In the genomic region with DNA sequence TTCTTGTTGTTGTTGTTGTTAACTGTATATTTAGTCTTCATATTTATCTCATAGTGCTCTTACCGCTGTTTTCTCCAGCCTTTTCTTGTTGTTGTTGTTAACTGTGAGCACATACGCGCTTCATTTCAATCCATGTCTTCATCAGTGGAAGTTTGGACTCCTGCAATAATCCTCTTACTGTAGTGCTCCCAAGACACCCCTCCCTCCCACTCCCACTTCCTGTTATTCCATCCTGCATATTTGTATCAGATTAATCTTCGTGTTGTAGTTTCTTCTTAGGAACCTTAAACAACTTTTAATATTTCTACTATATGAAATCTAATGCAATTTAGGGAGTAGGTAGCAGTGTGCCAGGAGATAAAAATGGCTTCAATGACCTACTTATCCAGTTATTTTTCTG, we compare ENCODE assay signal across 23 cellular contexts.
A peak's percentile ranks its signal among the peaks of the same experiment; 100 is the strongest.
DNase-seq lines count a peak whose midpoint lies in the region; TF ChIP-seq lines count a peak whose summit lies in the region.
"Had no signal": no experiment of that assay in that cellular context is flagged by ENCODE, and none has a peak within 500 bp of the region (broad histone marks: within the 10 kb centered on the region; RNA-seq: fewer than 3 reads in every experiment).

No MANE protein-coding gene starts in this region.

- no peaks in the 10 kb centered on the region for H3K9me3 Mint-ChIP-seq in activated CD4-positive, alpha-beta memory T cell treated with anti-CD3 and anti-CD28 coated beads, Interleukin-2, amount 10 ng/mL, durations not matched to agents 7 days and 5 days
- no peaks in the 10 kb centered on the region for H3K9me3 Mint-ChIP-seq in Caco-2 (ENCODE audit: unreplicated experiment)

- CTCF ChIA-PET in A673 (lab: Charles Lee): no interaction called here
- CTCF ChIA-PET in activated CD4-positive, alpha-beta memory T cell treated with anti-CD3 and anti-CD28 coated beads, Interleukin-2, amount 10 ng/mL, durations not matched to agents 7 days and 5 days (lab: Charles Lee): no interaction called here
- CTCF ChIA-PET in Caco-2 (lab: Charles Lee): no interaction called here

- H3K4me2 ChIP-seq in neuronal stem cell (ENCODE audit: insufficient read depth, low read length, poor library complexity, severe bottlenecking): peak overlapping the region; percentile 11
- H3K4me2 ChIP-seq: BLaER1 treated with 17β-estradiol and CSF1 and Interleukin-3, amounts not matched to agents 10 nM and 100 nM had no signal

- H3K27ac ChIP-seq in A673 (ENCODE audit: low read depth, low read length, poor library complexity, severe bottlenecking): peak overlapping the region; percentile 94
- H3K27ac ChIP-seq in WERI-Rb-1: no peak overlapping the region
- H3K27ac ChIP-seq in neuronal stem cell (replicated peaks; ENCODE audit: low read length): no peak overlapping the region
- H3K27ac ChIP-seq: BLaER1 treated with 17β-estradiol and CSF1 and Interleukin-3, amounts not matched to agents 10 nM and 100 nM; C4-2B had no signal

- H3K4me1 ChIP-seq in A673 (ENCODE audit: insufficient read depth, low read length, poor library complexity, severe bottlenecking): peaks cover 48% of the 10 kb centered on the region
- no peaks in the 10 kb centered on the region for H3K4me1 ChIP-seq in neuronal stem cell (ENCODE audit: control insufficient read depth in 2 of 2, insufficient read depth in 1 of 2, low read depth in 1 of 2, low read length in 2 of 2)
- no peaks in the 10 kb centered on the region for H3K4me1 ChIP-seq in Caco-2
- H3K4me1 ChIP-seq: BLaER1 treated with 17β-estradiol and CSF1 and Interleukin-3, amounts not matched to agents 10 nM and 100 nM had no signal

- H3K27ac Mint-ChIP-seq in activated CD4-positive, alpha-beta memory T cell treated with anti-CD3 and anti-CD28 coated beads, Interleukin-2, amount 10 ng/mL, durations not matched to agents 7 days and 5 days: no peak overlapping the region
- no peak overlapping the region for H3K27ac Mint-ChIP-seq in Caco-2 (ENCODE audit: unreplicated experiment)
- H3K27ac Mint-ChIP-seq: B cell; CD4-positive, alpha-beta T cell; CD8-positive, alpha-beta T cell had no signal

- H3K4me3 ChIP-seq in A673 (ENCODE audit: low read depth, low read length, poor library complexity, severe bottlenecking) (peak overlapping the region; percentile 55), WERI-Rb-1 (ENCODE audit: low read depth, low read length) (no peak overlapping the region), neuronal stem cell (ENCODE audit: low read length in 2 of 2) (no peak overlapping the region), Caco-2 (ENCODE audit: low read depth, low read length) (no peak overlapping the region)
- H3K4me3 ChIP-seq: BLaER1 treated with 17β-estradiol and CSF1 and Interleukin-3, amounts not matched to agents 10 nM and 100 nM; GM12878 had no signal

- H3K36me3 ChIP-seq in A673 (ENCODE audit: insufficient read depth, low read length, poor library complexity, severe bottlenecking) (peaks cover 20% of the 10 kb centered on the region), WERI-Rb-1 (no peaks in the 10 kb centered on the region), neuronal stem cell (replicated peaks in 1 of 2; ENCODE audit: control insufficient read depth in 2 of 2, insufficient read depth in 2 of 2, low read length in 2 of 2) (no peaks in the 10 kb centered on the region), Caco-2 (ENCODE audit: control insufficient read depth, insufficient read depth, low read length) (no peaks in the 10 kb centered on the region)
- H3K36me3 ChIP-seq: BLaER1 treated with 17β-estradiol and CSF1 and Interleukin-3, amounts not matched to agents 10 nM and 100 nM had no signal

- no peak overlapping the region for H4K91ac ChIP-seq in neuronal stem cell (ENCODE audit: low read depth, low read length, poor library complexity)

- H3K18ac ChIP-seq in neuronal stem cell (ENCODE audit: low read length): no peak overlapping the region

- no peak overlapping the region for H2BK120ac ChIP-seq in neuronal stem cell (ENCODE audit: low read depth, low read length)

- H3K27me3 ChIP-seq in A673 (replicated peaks; ENCODE audit: insufficient read depth, low read depth, low read length, poor library complexity) (no peaks in the 10 kb centered on the region), WERI-Rb-1 (ENCODE audit: insufficient read depth, low read depth, severe bottlenecking) (no peaks in the 10 kb centered on the region), neuronal stem cell (ENCODE audit: control insufficient read depth in 3 of 3, insufficient read depth in 3 of 3, low read depth in 1 of 3, low read length in 3 of 3) (no peaks in the 10 kb centered on the region), Caco-2 (replicated peaks; ENCODE audit: control insufficient read depth, insufficient read depth, low read length) (no peaks in the 10 kb centered on the region)
- H3K27me3 ChIP-seq: BLaER1 treated with 17β-estradiol and CSF1 and Interleukin-3, amounts not matched to agents 10 nM and 100 nM had no signal

- TF ChIP-seq CTCF in A673 (conservative IDR thresholded peaks at IDR 0.05; ENCODE audit: low read depth, low read length): no peak
- TF ChIP-seq CTCF in WERI-Rb-1 (IDR thresholded peaks at IDR 0.05; ENCODE audit: low read depth, low read length): no peak
- TF ChIP-seq CTCF in Caco-2 (IDR thresholded peaks at IDR 0.05; ENCODE audit: insufficient read depth in 1 of 2, low read depth in 1 of 2, low read length in 1 of 2, severe bottlenecking in 1 of 2, unreplicated experiment in 1 of 2): no peak

- H4K8ac ChIP-seq in neuronal stem cell (ENCODE audit: low read depth, low read length): no peak overlapping the region

- H2BK5ac ChIP-seq in neuronal stem cell (ENCODE audit: low read length): no peak overlapping the region

- POLR2A ChIA-PET in A673 (lab: Charles Lee; ENCODE audit: low non-redundant PET) (no interaction called here), Caco-2 (lab: Charles Lee) (no interaction called here)
- POLR2A ChIA-PET in activated CD4-positive, alpha-beta memory T cell treated with anti-CD3 and anti-CD28 coated beads, Interleukin-2, amount 10 ng/mL, durations not matched to agents 7 days and 5 days (lab: Charles Lee): no interaction called here

- H3K14ac ChIP-seq in neuronal stem cell (ENCODE audit: low read length): no peak overlapping the region

- H3K4ac ChIP-seq in neuronal stem cell (ENCODE audit: low read length): no peak overlapping the region

- BruUV-seq in A673 (replicated peaks; lab: Mats Ljungman, UMichigan): no TSS peak
- no TSS peak for BruUV-seq in Caco-2 (replicated peaks; lab: Mats Ljungman, UMichigan)

- no peaks in the 10 kb centered on the region for H3K36me3 Mint-ChIP-seq in activated CD4-positive, alpha-beta memory T cell treated with anti-CD3 and anti-CD28 coated beads, Interleukin-2, amount 10 ng/mL, durations not matched to agents 7 days and 5 days (ENCODE audit: low read depth)
- no peaks in the 10 kb centered on the region for H3K36me3 Mint-ChIP-seq in Caco-2 (ENCODE audit: insufficient read depth, unreplicated experiment)
- H3K36me3 Mint-ChIP-seq: CD8-positive, alpha-beta T cell had no signal

- H3K9ac ChIP-seq in neuronal stem cell (ENCODE audit: low read depth, low read length, poor library complexity): no peak overlapping the region
- H3K9ac ChIP-seq: BLaER1 treated with 17β-estradiol and CSF1 and Interleukin-3, amounts not matched to agents 10 nM and 100 nM had no signal

- no peak overlapping the region for H3K23ac ChIP-seq in neuronal stem cell (ENCODE audit: low read depth, low read length, poor library complexity)

- no peak overlapping the region for H2AK5ac ChIP-seq in neuronal stem cell (ENCODE audit: low read depth, low read length)

- H3K4me3 Mint-ChIP-seq in activated CD4-positive, alpha-beta memory T cell treated with anti-CD3 and anti-CD28 coated beads, Interleukin-2, amount 10 ng/mL, durations not matched to agents 7 days and 5 days: no peak overlapping the region
- no peak overlapping the region for H3K4me3 Mint-ChIP-seq in Caco-2 (ENCODE audit: unreplicated experiment)
- H3K4me3 Mint-ChIP-seq: B cell; CD4-positive, alpha-beta T cell; CD8-positive, alpha-beta T cell had no signal

- no peaks in the 10 kb centered on the region for H3K4me1 Mint-ChIP-seq in activated CD4-positive, alpha-beta memory T cell treated with anti-CD3 and anti-CD28 coated beads, Interleukin-2, amount 10 ng/mL, durations not matched to agents 7 days and 5 days
- H3K4me1 Mint-ChIP-seq in Caco-2 (ENCODE audit: low read depth, unreplicated experiment): no peaks in the 10 kb centered on the region
- H3K4me1 Mint-ChIP-seq: B cell had no signal

- H3K79me1 ChIP-seq in neuronal stem cell (ENCODE audit: low read depth, low read length): no peaks in the 10 kb centered on the region

- H3K9me3 ChIP-seq in A673 (ENCODE audit: low read depth, low read length, poor library complexity, severe bottlenecking): no peaks in the 10 kb centered on the region
- no peaks in the 10 kb centered on the region for H3K9me3 ChIP-seq in WERI-Rb-1 (ENCODE audit: severe bottlenecking)
- no peaks in the 10 kb centered on the region for H3K9me3 ChIP-seq in neuronal stem cell (replicated peaks in 1 of 2; ENCODE audit: control insufficient read depth in 2 of 2, insufficient read depth in 1 of 2, low read depth in 1 of 2, low read length in 2 of 2)
- H3K9me3 ChIP-seq in Caco-2: no peaks in the 10 kb centered on the region; the same call in 1 of the 2 replicates
- H3K9me3 ChIP-seq: BLaER1 treated with 17β-estradiol and CSF1 and Interleukin-3, amounts not matched to agents 10 nM and 100 nM had no signal

- DNase-seq in A673 (ENCODE audit: low spot score) (peak; percentile 88), NCI-H69 (lab: John Stamatoyannopoulos, UW) (peak; percentile 34), WERI-Rb-1 (peak; percentile 30), neuronal stem cell (ENCODE audit: low spot score) (no peak), mucosa of gallbladder (ENCODE audit: low spot score) (no peak), Caco-2 (no peak)
- DNase-seq in activated CD4-positive, CD25-positive, alpha-beta regulatory T cell treated with anti-CD3 and anti-CD28 coated beads, Interleukin-2, amount 50 U/mL, for 72 hours: no peak
- DNase-seq in activated CD4-positive, alpha-beta memory T cell treated with anti-CD3 and anti-CD28 coated beads, Interleukin-2, amount 10 ng/mL, durations not matched to agents 7 days and 5 days: no peak
- DNase-seq: 8988T; AML-193; CD4-positive, alpha-beta T cell; CD8-positive, alpha-beta T cell; DMS 273 treated with DMSO at 0.1 percent for 48 hours; DMS153; DMS53; DMS79; DND-41; EL; GDM1 had no signal

- no peak overlapping the region for H2BK15ac ChIP-seq in neuronal stem cell (ENCODE audit: low read length)

- H3K27me3 Mint-ChIP-seq in activated CD4-positive, alpha-beta memory T cell treated with anti-CD3 and anti-CD28 coated beads, Interleukin-2, amount 10 ng/mL, durations not matched to agents 7 days and 5 days: no peaks in the 10 kb centered on the region
- H3K27me3 Mint-ChIP-seq in Caco-2 (ENCODE audit: insufficient read depth, unreplicated experiment): peaks cover 3% of the 10 kb centered on the region
- H3K27me3 Mint-ChIP-seq: B cell; CD4-positive, alpha-beta T cell had no signal

- no CpG with 5 or more reads among the region's 4 CpGs for WGBS in neuronal stem cell (ENCODE audit: extremely low coverage in 2 of 2, insufficient read length in 2 of 2, insufficient replicate concordance in 1 of 2), 2 donors

- no peak overlapping the region for H2AFZ ChIP-seq in neuronal stem cell (ENCODE audit: low read length)

- no peak overlapping the region for H2BK12ac ChIP-seq in neuronal stem cell (ENCODE audit: low read length)

- intact Hi-C loops in A673 (cut with micrococcal nuclease; ENCODE audit: unreplicated experiment): loop anchor here (2.0 to 5.0 kb wide), 2 partner anchors 169 to 1800 kb away; no protein-coding TSS in a partner anchor
- intact Hi-C loops in Caco-2 (cut with micrococcal nuclease; ENCODE audit: unreplicated experiment): no loop called here

Comparison
In these comparisons a context has a peak if more than half of its experiments do, and no peak if none do; other contexts are left out.
1. DNase-seq: peak in A673 (single experiment), NCI-H69 (single experiment) and WERI-Rb-1 (single experiment); none in neuronal stem cell (single experiment), mucosa of gallbladder (single experiment), activated CD4-positive, CD25-positive, alpha-beta regulatory T cell treated with anti-CD3 and anti-CD28 coated beads, Interleukin-2, amount 50 U/mL, for 72 hours (single experiment), activated CD4-positive, alpha-beta memory T cell treated with anti-CD3 and anti-CD28 coated beads, Interleukin-2, amount 10 ng/mL, durations not matched to agents 7 days and 5 days (single experiment) and Caco-2 (0 of 2).